1 cellular context compared by ENCODE assay signal in the genomic region with DNA sequence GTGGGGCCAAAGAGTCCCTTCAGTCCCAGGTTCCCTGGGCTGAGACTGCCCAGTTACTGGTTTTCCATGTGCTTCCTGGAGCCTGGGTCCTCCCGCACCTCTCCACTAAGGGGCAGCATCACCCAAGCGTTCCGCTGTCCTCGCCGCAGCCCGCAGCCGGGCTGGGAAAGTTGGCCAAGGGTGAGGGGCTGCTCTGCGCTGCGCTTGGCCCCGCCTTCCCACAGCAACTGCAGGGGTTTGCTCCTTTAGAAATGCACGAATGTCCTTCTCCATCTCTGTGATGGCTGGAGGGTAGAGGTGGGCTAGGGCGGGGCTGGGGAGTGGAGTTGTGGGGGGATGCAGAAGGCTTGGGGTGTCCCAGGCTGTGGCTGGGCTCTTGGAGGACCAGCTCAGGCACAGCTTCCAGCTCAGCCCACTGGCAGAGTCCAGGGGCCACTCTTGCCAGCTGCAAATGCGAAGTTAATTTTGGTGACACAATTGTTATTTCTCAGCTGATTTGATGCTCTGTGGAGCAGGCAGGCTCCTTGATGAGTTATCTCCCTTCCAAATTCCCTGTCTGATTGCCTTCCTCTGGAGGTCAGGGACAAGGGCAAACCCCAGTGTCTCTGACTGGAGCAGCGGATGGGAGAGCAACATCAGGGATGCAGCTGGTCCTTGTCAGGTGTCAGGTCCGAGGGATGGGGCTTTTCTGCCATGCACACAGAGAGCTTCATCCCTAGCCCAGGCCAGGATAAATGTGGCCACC.
TF ChIP-seq lines count a peak whose summit lies in the region.

No MANE protein-coding gene starts in this region.

TF ChIP-seq in HepG2, 621 proteins besides CTCF, POLR2A, EP300 and RAD21 (continued from another document and continues in another):
- TF ChIP-seq ZNF574 (CRISPR knock-in tag; IDR thresholded peaks at IDR 0.05) (peak; percentile 84), NPAS2 (CRISPR knock-in tag; IDR thresholded peaks at IDR 0.05; ENCODE audit: borderline replicate concordance) (no peak), ZKSCAN1 (IDR thresholded peaks at IDR 0.05; ENCODE audit: low read length) (0 out of 2 replicates have a peak, but pooled peaks have one; percentile 50), TCF7 (IDR thresholded peaks at IDR 0.05; ENCODE audit: low read depth) (no peak), E2F2 (CRISPR knock-in tag; IDR thresholded peaks at IDR 0.05; ENCODE audit: borderline replicate concordance) (no peak), RARA (CRISPR knock-in tag; IDR thresholded peaks at IDR 0.05) (peak; percentile 77), PAX8 (CRISPR knock-in tag; IDR thresholded peaks at IDR 0.05; ENCODE audit: borderline replicate concordance) (no peak; the same call in 1 of the 2 replicates), CENPBD1 (CRISPR knock-in tag; IDR thresholded peaks at IDR 0.05; ENCODE audit: borderline replicate concordance, low read depth) (no peak), ZNF121 (CRISPR knock-in tag; IDR thresholded peaks at IDR 0.05) (no peak), ZNF337 (CRISPR knock-in tag; IDR thresholded peaks at IDR 0.05; ENCODE audit: borderline replicate concordance, low read depth) (0 out of 2 replicates have a peak, but pooled peaks have one; percentile 77), ZFYVE20 (CRISPR knock-in tag; IDR thresholded peaks at IDR 0.05; ENCODE audit: borderline replicate concordance, low read depth) (no peak), ZNF205 (CRISPR knock-in tag; IDR thresholded peaks at IDR 0.05) (no peak), RNF219 (CRISPR knock-in tag; IDR thresholded peaks at IDR 0.05) (no peak), ZSCAN9 (CRISPR knock-in tag; IDR thresholded peaks at IDR 0.05; ENCODE audit: borderline replicate concordance) (no peak), FOXM1 (CRISPR knock-in tag; IDR thresholded peaks at IDR 0.05) (no peak), NR0B2 (CRISPR knock-in tag; IDR thresholded peaks at IDR 0.05) (peak; percentile 84; the same call in 1 of the 2 replicates), TAF1 (CRISPR knock-in tag; IDR thresholded peaks at IDR 0.05) (peak; percentile 26; the same call in 1 of the 2 replicates), MLX (CRISPR knock-in tag; IDR thresholded peaks at IDR 0.05) (no peak), FOXC1 (CRISPR knock-in tag; IDR thresholded peaks at IDR 0.05; ENCODE audit: borderline replicate concordance) (no peak; the same call in 1 of the 2 replicates), PRDM10 (CRISPR knock-in tag; IDR thresholded peaks at IDR 0.05; ENCODE audit: low read depth) (no peak), FOSL1 (CRISPR knock-in tag; IDR thresholded peaks at IDR 0.05; ENCODE audit: borderline replicate concordance) (no peak), TCF7L2 (IDR thresholded peaks at IDR 0.05; ENCODE audit: low read depth, low read length) (no peak), ZNF563 (CRISPR knock-in tag; IDR thresholded peaks at IDR 0.05) (0 out of 2 replicates have a peak, but pooled peaks have one; percentile 48), ZIK1 (CRISPR knock-in tag; IDR thresholded peaks at IDR 0.05; ENCODE audit: borderline replicate concordance, low read depth) (peak; percentile 60; the same call in 1 of the 2 replicates), IKZF1 (IDR thresholded peaks at IDR 0.05) (no peak), POLR2AphosphoS5 (IDR thresholded peaks at IDR 0.05; ENCODE audit: low read depth, low read length) (no peak), ZNF256 (CRISPR knock-in tag; conservative IDR thresholded peaks at IDR 0.05) (no peak), FOXK1 (CRISPR knock-in tag; IDR thresholded peaks at IDR 0.05; ENCODE audit: borderline replicate concordance, low read depth) (peak; percentile 64; the same call in 1 of the 2 replicates), TRIM24 (CRISPR knock-in tag; IDR thresholded peaks at IDR 0.05) (0 out of 2 replicates have a peak, but pooled peaks have one; percentile 30), ZNF552 (CRISPR knock-in tag; IDR thresholded peaks at IDR 0.05; ENCODE audit: borderline replicate concordance) (peak; percentile 85; the same call in 1 of the 2 replicates), TFE3 (CRISPR knock-in tag; IDR thresholded peaks at IDR 0.05) (no peak), KAT7 (CRISPR knock-in tag; IDR thresholded peaks at IDR 0.05; ENCODE audit: borderline replicate concordance) (peak; percentile 81), ZNF253 (CRISPR knock-in tag; IDR thresholded peaks at IDR 0.05; ENCODE audit: borderline replicate concordance) (no peak), ZNF598 (CRISPR knock-in tag; IDR thresholded peaks at IDR 0.05; ENCODE audit: borderline replicate concordance) (peak; percentile 79; the same call in 1 of the 2 replicates)
- TF ChIP-seq, protein P1, sequence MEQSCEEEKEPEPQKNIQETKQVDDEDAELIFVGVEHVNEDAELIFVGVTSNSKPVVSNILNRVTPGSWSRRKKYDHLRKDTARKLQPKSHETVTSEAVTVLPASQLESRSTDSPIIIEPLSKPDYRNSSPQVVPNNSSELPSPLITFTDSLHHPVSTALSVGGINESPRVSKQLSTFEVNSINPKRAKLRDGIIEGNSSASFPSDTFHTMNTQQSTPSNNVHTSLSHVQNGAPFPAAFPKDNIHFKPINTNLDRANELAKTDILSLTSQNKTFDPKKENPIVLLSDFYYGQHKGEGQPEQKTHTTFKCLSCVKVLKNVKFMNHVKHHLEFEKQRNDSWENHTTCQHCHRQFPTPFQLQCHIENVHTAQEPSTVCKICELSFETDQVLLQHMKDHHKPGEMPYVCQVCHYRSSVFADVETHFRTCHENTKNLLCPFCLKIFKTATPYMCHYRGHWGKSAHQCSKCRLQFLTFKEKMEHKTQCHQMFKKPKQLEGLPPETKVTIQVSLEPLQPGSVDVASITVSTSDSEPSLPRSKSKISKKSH (CRISPR knock-in tag; IDR thresholded peaks at IDR 0.05; ENCODE audit: borderline replicate concordance) = 0 out of 2 replicates have a peak, but pooled peaks have one; percentile 44
- TF ChIP-seq, protein P2, sequence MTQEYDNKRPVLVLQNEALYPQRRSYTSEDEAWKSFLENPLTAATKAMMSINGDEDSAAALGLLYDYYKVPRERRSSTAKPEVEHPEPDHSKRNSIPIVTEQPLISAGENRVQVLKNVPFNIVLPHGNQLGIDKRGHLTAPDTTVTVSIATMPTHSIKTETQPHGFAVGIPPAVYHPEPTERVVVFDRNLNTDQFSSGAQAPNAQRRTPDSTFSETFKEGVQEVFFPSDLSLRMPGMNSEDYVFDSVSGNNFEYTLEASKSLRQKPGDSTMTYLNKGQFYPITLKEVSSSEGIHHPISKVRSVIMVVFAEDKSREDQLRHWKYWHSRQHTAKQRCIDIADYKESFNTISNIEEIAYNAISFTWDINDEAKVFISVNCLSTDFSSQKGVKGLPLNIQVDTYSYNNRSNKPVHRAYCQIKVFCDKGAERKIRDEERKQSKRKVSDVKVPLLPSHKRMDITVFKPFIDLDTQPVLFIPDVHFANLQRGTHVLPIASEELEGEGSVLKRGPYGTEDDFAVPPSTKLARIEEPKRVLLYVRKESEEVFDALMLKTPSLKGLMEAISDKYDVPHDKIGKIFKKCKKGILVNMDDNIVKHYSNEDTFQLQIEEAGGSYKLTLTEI (CRISPR knock-in tag; conservative IDR thresholded peaks at IDR 0.05) = no peak
- TF ChIP-seq, protein P3, sequence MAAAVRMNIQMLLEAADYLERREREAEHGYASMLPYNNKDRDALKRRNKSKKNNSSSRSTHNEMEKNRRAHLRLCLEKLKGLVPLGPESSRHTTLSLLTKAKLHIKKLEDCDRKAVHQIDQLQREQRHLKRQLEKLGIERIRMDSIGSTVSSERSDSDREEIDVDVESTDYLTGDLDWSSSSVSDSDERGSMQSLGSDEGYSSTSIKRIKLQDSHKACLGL (CRISPR knock-in tag; IDR thresholded peaks at IDR 0.05) = no peak; the same call in none of the 2 replicates
